20 cellular contexts compared by ENCODE assay signal in genomic region chr4:15488136-15488535, GRCh38. TPM values are rescaled to one million over a fixed set of nuclear protein-coding genes. Genes with fewer than 3 reads are reported as not detected.
DNase-seq lines count a peak whose midpoint lies in the region; ATAC-seq and TF ChIP-seq lines count a peak whose summit lies in the region.
"Had no signal": no experiment of that assay in that cellular context is flagged by ENCODE, and none has a peak within 500 bp of the region (broad histone marks: within the 10 kb centered on the region; RNA-seq: fewer than 3 reads in every experiment).

No MANE protein-coding gene starts in this region.

- ATAC-seq in IMR-90 (ENCODE audit: low read depth) (no peak), gastroesophageal sphincter (no peak), HG02938 (IDR thresholded peaks at IDR 0.05; ENCODE audit: unreplicated experiment) (no peak)

- no peak overlapping the region for H3K14ac ChIP-seq in IMR-90 (replicated peaks; ENCODE audit: low read depth, low read length)

- H3K9me1 ChIP-seq in IMR-90 (ENCODE audit: insufficient read depth, low read length), result no peaks in the 10 kb centered on the region; the same call in 1 of the 2 replicates

- no peak overlapping the region for H3K23ac ChIP-seq in IMR-90 (ENCODE audit: low read depth, low read length)

- intact Hi-C loops in IMR-90 (cut with micrococcal nuclease), result no loop called here

- H3K27ac ChIP-seq in IMR-90 (ENCODE audit: insufficient read depth, low read length) (no peak overlapping the region; the same call in 1 of the 2 replicates), brain microvascular endothelial cell (peak overlapping the region; percentile 35), fibroblast of lung (ENCODE audit: insufficient read depth, low read length) (peak overlapping the region; percentile 51), gastroesophageal sphincter (peak overlapping the region in 3 of 4 donors; percentile 33 to 62 (median 56))
- H3K27ac ChIP-seq: RWPE1 had no signal

- no TSS peak for BruUV-seq in IMR-90 (replicated peaks; lab: Mats Ljungman, UMichigan)

- H3K4me2 ChIP-seq in IMR-90 (ENCODE audit: low read depth, low read length), result no peak overlapping the region
- H3K4me2 ChIP-seq in fibroblast of lung (ENCODE audit: extremely low read depth, insufficient read depth, low read length), result no peak overlapping the region

- TF ChIP-seq RAD21 in IMR-90 (IDR thresholded peaks at IDR 0.05; ENCODE audit: low read length), result no peak

- no peak overlapping the region; the same call in 1 of the 2 replicates for H2BK120ac ChIP-seq in IMR-90 (ENCODE audit: low read depth, low read length)

- no peak overlapping the region for H3K9ac ChIP-seq in IMR-90 (ENCODE audit: low read depth, low read length)
- H3K9ac ChIP-seq in fibroblast of lung (ENCODE audit: insufficient read depth, low read length), result no peak overlapping the region

- peaks cover 2% of the 10 kb centered on the region; the same call in 1 of the 2 replicates for H4K20me1 ChIP-seq in IMR-90 (ENCODE audit: insufficient read depth, low read length)
- no peaks in the 10 kb centered on the region for H4K20me1 ChIP-seq in fibroblast of lung (ENCODE audit: control insufficient read depth, extremely low read depth, insufficient read depth, low read length)

- in situ Hi-C loops in IMR-90 (cut with MboI; ENCODE audit: low sequenced_read_pairs), result loop anchor here (25.0 kb wide), 1 partner anchor 724 kb away; no protein-coding TSS in a partner anchor
- in situ Hi-C loops in brain microvascular endothelial cell (cut with HindIII; ENCODE audit: low pct_ligation_motif_present, low sequenced_read_pairs), result no loop called here
- in situ Hi-C loops in GM13977 (cut with MboI; ENCODE audit: low pct_unique_long_range_greater_than_20kb, low sequenced_read_pairs, unreplicated experiment), result no loop called here

- H4K8ac ChIP-seq in IMR-90 (ENCODE audit: low read depth in 2 of 2, low read length in 2 of 2), result no peak overlapping the region

- H2AK5ac ChIP-seq in IMR-90 (ENCODE audit: low read depth, low read length), result no peak overlapping the region

- no peak overlapping the region for H3K56ac ChIP-seq in IMR-90 (ENCODE audit: extremely low read depth, insufficient read depth, low read length)

- TF ChIP-seq CTCF in IMR-90 (conservative IDR thresholded peaks at IDR 0.05; ENCODE audit: low read depth, low read length) (no peak), brain microvascular endothelial cell (IDR thresholded peaks at IDR 0.05; ENCODE audit: low read depth, low read length, missing control alignments) (no peak), fibroblast of lung (conservative IDR thresholded peaks at IDR 0.05 in 1 of 2, IDR thresholded peaks at IDR 0.05 in 1 of 2; ENCODE audit: low read depth in 1 of 2, low read length in 2 of 2) (no peak), gastroesophageal sphincter (IDR thresholded peaks at IDR 0.05) (no peak), GM13977 (IDR thresholded peaks at IDR 0.05; ENCODE audit: extremely low read depth, insufficient read depth, missing control alignments) (no peak)

- H3K4ac ChIP-seq in IMR-90 (ENCODE audit: low read depth, low read length), result no peak overlapping the region

- no peak overlapping the region for H2AK9ac ChIP-seq in IMR-90 (replicated peaks; ENCODE audit: low read depth, low read length, poor library complexity)

- CTCF ChIA-PET in IMR-90 (lab: Yijun Ruan, JAX), result interaction anchor here (0.6 to 1.9 kb wide), 2 partner anchors 8 to 19 kb away, joined by 3 to 4 read pairs; no protein-coding TSS in a partner anchor

- TF ChIP-seq POLR2A in IMR-90 (IDR thresholded peaks at IDR 0.05; ENCODE audit: low read depth, low read length) (no peak), gastroesophageal sphincter (IDR thresholded peaks at IDR 0.05) (no peak)

- H4K91ac ChIP-seq in IMR-90 (ENCODE audit: insufficient read depth, low read depth, low read length), result no peak overlapping the region

- H2BK20ac ChIP-seq in IMR-90 (ENCODE audit: low read depth, low read length), result no peak overlapping the region

- H3K9me3 ChIP-seq in IMR-90 (ENCODE audit: control insufficient read depth, insufficient read depth, low read length), result peaks cover 3% of the 10 kb centered on the region
- H3K9me3 ChIP-seq in fibroblast of lung (ENCODE audit: control insufficient read depth, insufficient read depth, low read depth, low read length), result no peaks in the 10 kb centered on the region
- H3K9me3 ChIP-seq in gastroesophageal sphincter, result peaks cover 0 to 35% (median 3%) of the 10 kb centered on the region in 3 donors
- H3K9me3 ChIP-seq: BE2C had no signal

- no peaks in the 10 kb centered on the region for H3K27me3 ChIP-seq in IMR-90 (ENCODE audit: control insufficient read depth, insufficient read depth, low read length)
- no peaks in the 10 kb centered on the region for H3K27me3 ChIP-seq in brain microvascular endothelial cell (replicated peaks)
- H3K27me3 ChIP-seq in fibroblast of lung (ENCODE audit: control insufficient read depth, insufficient read depth, low read length), result no peaks in the 10 kb centered on the region
- no peaks in the 10 kb centered on the region for H3K27me3 ChIP-seq in gastroesophageal sphincter
- H3K27me3 ChIP-seq: BE2C had no signal

- H3K79me1 ChIP-seq in IMR-90 (ENCODE audit: low read depth in 1 of 2, low read length in 2 of 2), result peaks cover 4 to 18% of the 10 kb centered on the region in 2 experiments; a peak in 3 of 4 replicates

- H3K79me2 ChIP-seq in fibroblast of lung (ENCODE audit: control insufficient read depth, insufficient read depth, low read length), result no peaks in the 10 kb centered on the region

- peak; percentile 17 for DNase-seq in IMR-90
- no peak for DNase-seq in brain microvascular endothelial cell
- DNase-seq in fibroblast of lung (ENCODE audit: low read depth in 2 of 2), result peak in 1 of 2 donors; percentile 66
- DNase-seq in NCI-H1092 (lab: John Stamatoyannopoulos, UW), result no peak
- no peak for DNase-seq in hypothalamus (lab: John Stamatoyannopoulos, UW)
- no peak for DNase-seq in GM13977 (ENCODE audit: low spot score)
- DNase-seq: BE2C; GF-D8; KBM-7; NCI-H1105; NCI-H146; NCI-H2029; NCI-H2227 treated with DMSO at 0.1 percent for 48 hours; NCI-H510A treated with DMSO at 0.1 percent for 48 hours; NCI-H748 treated with DMSO at 0.1 percent for 48 hours; NK-92 treated with Interleukin-12 subunit alpha and Interleukin-12 subunit beta, amount 100 ng/mL, for 24 hours; SHP77 treated with DMSO at 0.1 percent for 48 hours had no signal

- POLR2A ChIA-PET in IMR-90 (lab: Charles Lee; ENCODE audit: unreplicated experiment), result no interaction called here

- no peak overlapping the region for H4K5ac ChIP-seq in IMR-90 (ENCODE audit: low read depth, low read length)

- TF ChIP-seq EP300 in gastroesophageal sphincter (IDR thresholded peaks at IDR 0.05), result no peak

- dilution Hi-C loops in IMR-90 (cut with HindIII; ENCODE audit: low sequenced_read_pairs, unreplicated experiment), result no loop called here

- H3K4me1 ChIP-seq in IMR-90 (ENCODE audit: control insufficient read depth, insufficient read depth, low read length) (peaks cover 5% of the 10 kb centered on the region; the same call in 1 of the 2 replicates), fibroblast of lung (ENCODE audit: control insufficient read depth, extremely low read depth, insufficient read depth, low read length) (peaks cover 9% of the 10 kb centered on the region), gastroesophageal sphincter (peaks cover 0 to 12% (median 0%) of the 10 kb centered on the region in 3 donors)
- H3K4me1 ChIP-seq: BE2C had no signal

- H3K36me3 ChIP-seq in IMR-90 (ENCODE audit: control insufficient read depth, insufficient read depth, low read length) (peaks cover 4% of the 10 kb centered on the region; the same call in 1 of the 2 replicates), brain microvascular endothelial cell (replicated peaks) (no peaks in the 10 kb centered on the region), fibroblast of lung (ENCODE audit: control insufficient read depth, insufficient read depth, low read length) (no peaks in the 10 kb centered on the region), gastroesophageal sphincter (peaks cover 4 to 70% of the 10 kb centered on the region in 2 donors)
- H3K36me3 ChIP-seq: BE2C had no signal

- no peak overlapping the region for H2BK5ac ChIP-seq in IMR-90 (ENCODE audit: low read depth, low read length, poor library complexity, severe bottlenecking)

- peak overlapping the region; percentile 50; the same call in 2 of the 3 replicates for H2BK15ac ChIP-seq in IMR-90 (ENCODE audit: low read depth, low read length)

- no peak overlapping the region for H3K18ac ChIP-seq in IMR-90 (ENCODE audit: low read depth, low read length)

- H3K4me3 ChIP-seq in IMR-90 (ENCODE audit: insufficient read depth, low read depth, low read length) (no peak overlapping the region), brain microvascular endothelial cell (ENCODE audit: low read depth, low read length) (no peak overlapping the region), fibroblast of lung (replicated peaks in 1 of 4; ENCODE audit: control extremely low read depth in 1 of 4, insufficient read depth in 1 of 4, low read depth in 3 of 4, low read length in 4 of 4) (no peak overlapping the region), gastroesophageal sphincter (no peak overlapping the region)

- no peak overlapping the region for H2AFZ ChIP-seq in IMR-90 (replicated peaks; ENCODE audit: low read length, poor library complexity)
- no peak overlapping the region for H2AFZ ChIP-seq in fibroblast of lung (ENCODE audit: low read length)

TF ChIP-seq in IMR-90, 13 proteins besides CTCF, POLR2A, EP300 and RAD21:
- TF ChIP-seq CEBPB (IDR thresholded peaks at IDR 0.05; ENCODE audit: low read depth, low read length) (0 out of 2 replicates have a peak, but pooled peaks have one; percentile 3), MXI1 (IDR thresholded peaks at IDR 0.05; ENCODE audit: borderline replicate concordance, low read depth, low read length) (no peak)

RNA-seq across cellular contexts. Expression of gene CC2D2A, which starts 18.5 kb away (rescaled TPM):
- 21.9 and 26.3 TPM in 2 replicates for total RNA-seq in IMR-90 (2012; rRNA removed)
- 16.7 and 20.8 TPM in 2 replicates for polyA plus RNA-seq in IMR-90 (2012; rRNA removed)
- 4.7 and 14.8 TPM in 2 replicates for polyA plus RNA-seq in IMR-90 (2012; cell fraction: cytosol; rRNA removed)
- polyA plus RNA-seq in IMR-90 (2012; cell fraction: nucleus; rRNA removed; ENCODE audit: low replicate concordance), result 5.9 and 31.6 TPM in 2 replicates
- 26.5 and 30.9 TPM in 2 replicates for total RNA-seq in fibroblast of lung
- polyA plus RNA-seq in fibroblast of lung, result 36.0 and 41.6 TPM in 2 replicates
- polyA plus RNA-seq in fibroblast of lung (2012), result 27.1 and 31.7 TPM in 2 replicates
- 5.2 and 19.6 TPM in 2 replicates for polyA minus RNA-seq in fibroblast of lung (ENCODE audit: low replicate concordance)
- 10 to 100 TPM; 31.8 to 80.5 (median 58.0) TPM for total RNA-seq in gastroesophageal sphincter
